ENCODE assay signal across 9 cellular contexts in the genomic region with DNA sequence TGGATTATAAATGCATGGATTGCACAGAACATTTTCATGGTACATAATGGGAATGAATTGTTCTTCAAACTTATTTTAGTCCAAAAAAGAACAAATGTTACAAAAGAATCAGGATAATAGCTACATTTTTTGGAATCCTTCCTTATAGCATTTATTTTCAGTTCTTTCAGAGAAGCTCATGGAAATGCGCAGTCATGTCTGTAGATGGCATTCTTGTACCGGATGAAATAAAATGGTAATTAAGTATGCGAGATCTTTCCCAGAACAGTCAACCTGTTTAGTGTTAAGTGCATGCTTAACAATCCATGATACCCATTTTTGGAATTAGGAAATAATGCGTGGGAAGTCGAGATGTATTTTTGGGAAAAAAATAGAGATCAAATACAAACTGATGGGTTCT. TPM values are rescaled to one million over a fixed set of nuclear protein-coding genes. Genes with fewer than 3 reads are reported as not detected.
DNase-seq lines count a peak whose midpoint lies in the region; ATAC-seq, FAIRE-seq and TF ChIP-seq lines count a peak whose summit lies in the region.
"Had no signal": no experiment of that assay in that cellular context is flagged by ENCODE, and none has a peak within 500 bp of the region (broad histone marks: within the 10 kb centered on the region; RNA-seq: fewer than 3 reads in every experiment).

No MANE protein-coding gene starts in this region.

- CTCF ChIA-PET in GM12878 (lab: Yijun Ruan, JAX): interaction anchor here (0.6 to 1.5 kb wide), 6 partner anchors 11 to 523 kb away, joined by 3 to 5 read pairs (median 4); no protein-coding TSS in a partner anchor

- H3K27me3 ChIP-seq in DOHH2 (ENCODE audit: control insufficient read depth, low read length) (peaks cover 7% of the 10 kb centered on the region), GM12878 (replicated peaks in 1 of 2; ENCODE audit: control insufficient read depth in 2 of 2, insufficient read depth in 2 of 2, low read length in 1 of 2) (no peaks in the 10 kb centered on the region), suprapubic skin (peaks cover 3% of the 10 kb centered on the region)

- H3K36me3 ChIP-seq in DOHH2 (ENCODE audit: control insufficient read depth, low read length) (no peaks in the 10 kb centered on the region), GM12878 (ENCODE audit: control insufficient read depth in 2 of 2, insufficient read depth in 2 of 2, low read length in 1 of 2) (no peaks in the 10 kb centered on the region), suprapubic skin (no peaks in the 10 kb centered on the region)

- no peak overlapping the region for H3K27ac ChIP-seq in DOHH2 (ENCODE audit: low read depth, low read length)
- H3K27ac ChIP-seq in GM12878 (ENCODE audit: control insufficient read depth, insufficient read depth): no peak overlapping the region
- H3K27ac ChIP-seq in suprapubic skin: no peak overlapping the region

- H3K4me2 ChIP-seq in DOHH2 (ENCODE audit: low read length): no peak overlapping the region
- no peak overlapping the region for H3K4me2 ChIP-seq in GM12878 (ENCODE audit: control insufficient read depth, insufficient read depth)

- RAD21 ChIA-PET in GM12878 (lab: Charles Lee; ENCODE audit: unreplicated experiment): interaction anchor here (1.0 kb wide), 1 partner anchor 296 kb away, joined by 3 read pairs; no protein-coding TSS in a partner anchor

- in situ Hi-C loops in GM12878 (cut with MboI): loop anchor here (25.0 kb wide), 1 partner anchor 291 kb away; no protein-coding TSS in a partner anchor

- H3K4me3 ChIP-seq in DOHH2 (ENCODE audit: low read length) (no peak overlapping the region), GM12878 (no peak overlapping the region), lower leg skin (ENCODE audit: low read depth, poor library complexity, severe bottlenecking) (no peak overlapping the region), suprapubic skin (no peak overlapping the region)

- no peaks in the 10 kb centered on the region for H3K9me3 ChIP-seq in DOHH2 (ENCODE audit: control insufficient read depth, insufficient read depth, low read length)
- no peaks in the 10 kb centered on the region for H3K9me3 ChIP-seq in GM12878 (replicated peaks; ENCODE audit: control insufficient read depth, insufficient read depth, low read length)
- H3K9me3 ChIP-seq in suprapubic skin: no peaks in the 10 kb centered on the region

- H4K20me1 ChIP-seq in DOHH2 (ENCODE audit: control insufficient read depth, insufficient read depth, low read depth, low read length) (no peaks in the 10 kb centered on the region), GM12878 (ENCODE audit: control insufficient read depth, insufficient read depth) (no peaks in the 10 kb centered on the region)

- no peak for FAIRE-seq in GM12878 (lab: Jason Lieb, UNC)

- peak; percentile 9 for TF ChIP-seq CTCF in DOHH2 (IDR thresholded peaks at IDR 0.05; ENCODE audit: low read depth, low read length, poor library complexity, severe bottlenecking)
- TF ChIP-seq CTCF in GM12878 (IDR thresholded peaks at IDR 0.05 in 2 of 3, conservative IDR thresholded peaks at IDR 0.05 in 1 of 3; ENCODE audit: control insufficient read depth in 2 of 3, extremely low read depth in 1 of 3, insufficient read depth in 1 of 3, low read depth in 3 of 3, low read length in 3 of 3): peak in 2 of 3 experiments; percentile 20 to 23; a peak in 3 of 6 replicates
- no peak for TF ChIP-seq CTCF in lower leg skin (IDR thresholded peaks at IDR 0.05)
- TF ChIP-seq CTCF in suprapubic skin (IDR thresholded peaks at IDR 0.05): no peak

- peak; percentile 44 for DNase-seq in M059J (ENCODE audit: low read depth)
- DNase-seq in GM12878 (ENCODE audit: low read depth, low spot score): no peak
- peak; percentile 74 for DNase-seq in myocyte (ENCODE audit: low read depth)
- DNase-seq in lower leg skin (ENCODE audit: low spot score in 2 of 2): no peak
- DNase-seq in stimulated activated CD4-positive, alpha-beta T cell treated with anti-CD3 and anti-CD28 coated beads, Interleukin-15, amount 100 ng/mL, for 24 hours: no peak
- DNase-seq in suprapubic skin (ENCODE audit: low spot score in 2 of 2): no peak
- DNase-seq: NCI-H1105 treated with DMSO at 0.1 percent for 48 hours had no signal

- TF ChIP-seq EP300 in GM12878 (IDR thresholded peaks at IDR 0.05; ENCODE audit: borderline replicate concordance in 1 of 2, control insufficient read depth in 1 of 2, low read depth in 2 of 2, low read length in 2 of 2) (no peak), suprapubic skin (IDR thresholded peaks at IDR 0.05) (no peak)

- no peak overlapping the region for H3K9ac ChIP-seq in GM12878 (ENCODE audit: control insufficient read depth, insufficient read depth, low read length)

- intact Hi-C loops in GM12878 (cut with micrococcal nuclease; ENCODE audit: unreplicated experiment) (no loop called here), lower leg skin (cut with DNase I; ENCODE audit: low total_unique reads) (no loop called here)

- no peaks in the 10 kb centered on the region for H3K9me2 ChIP-seq in DOHH2 (replicated peaks; ENCODE audit: control insufficient read depth, low read length)

- TF ChIP-seq POLR2A in GM12878 (IDR thresholded peaks at IDR 0.05; ENCODE audit: low read depth, low read length): no peak
- TF ChIP-seq POLR2A in lower leg skin (IDR thresholded peaks at IDR 0.05): no peak
- TF ChIP-seq POLR2A in suprapubic skin (IDR thresholded peaks at IDR 0.05): no peak

- WGBS in GM12878 (ENCODE audit: insufficient coverage, insufficient replicate concordance, low lambda C conversion rate, missing lambda C conversion rate): under 1% methylated on average over 5 of the region's 5 CpGs
- 23 to 24% methylated on average over 5 of the region's 5 CpGs for WGBS in lower leg skin, 2 donors
- 30% methylated on average over 5 of the region's 5 CpGs for WGBS in suprapubic skin

- no peaks in the 10 kb centered on the region for H3K79me2 ChIP-seq in DOHH2 (ENCODE audit: control insufficient read depth, low read length)
- H3K79me2 ChIP-seq in GM12878 (ENCODE audit: control insufficient read depth, insufficient read depth, low read length): no peaks in the 10 kb centered on the region

- H3K4me1 ChIP-seq in DOHH2 (ENCODE audit: control insufficient read depth, low read length) (peaks cover 17% of the 10 kb centered on the region), GM12878 (ENCODE audit: control insufficient read depth, insufficient read depth, low read length) (no peaks in the 10 kb centered on the region), suprapubic skin (peaks cover 5% of the 10 kb centered on the region)

- POLR2A ChIA-PET in GM12878 (lab: Charles Lee): no interaction called here

- SMC1A ChIA-PET in GM12878 (lab: Charles Lee; ENCODE audit: uncharacterized antibody, unreplicated experiment): interaction anchor here (0.6 kb wide), 1 partner anchor 1514 kb away, joined by 3 read pairs; no protein-coding TSS in a partner anchor

- ATAC-seq in GM12878: no peak
- no peak for ATAC-seq in GM21786 (IDR thresholded peaks at IDR 0.05; ENCODE audit: unreplicated experiment)

- H2AFZ ChIP-seq in GM12878 (ENCODE audit: control insufficient read depth, low read depth, low read length): no peak overlapping the region

- TF ChIP-seq RAD21 in GM12878 (IDR thresholded peaks at IDR 0.05; ENCODE audit: insufficient read depth, low read depth, low read length): peak; percentile 65

- no peaks in the 10 kb centered on the region for H3F3A ChIP-seq in DOHH2 (ENCODE audit: control insufficient read depth, insufficient read depth)

- BruUV-seq in GM12878 (replicated peaks; lab: Mats Ljungman, UMichigan): no TSS peak

TF ChIP-seq in GM12878, 131 proteins besides CTCF, POLR2A, EP300 and RAD21:
- no peak for TF ChIP-seq CHD1 (IDR thresholded peaks at IDR 0.05; ENCODE audit: low read depth, low read length)
- TF ChIP-seq HDAC2 (IDR thresholded peaks at IDR 0.05): no peak
- TF ChIP-seq NFIC (IDR thresholded peaks at IDR 0.05; ENCODE audit: low read depth, low read length): no peak
- TF ChIP-seq RBBP5 (conservative IDR thresholded peaks at IDR 0.05): no peak

RNA-seq across cellular contexts. Expression of gene GOLGA8B, which starts 38.2 kb away (rescaled TPM):
- total RNA-seq in M059J (2014; rRNA removed; shearing (Covaris generic)): 3.3 and 9.0 TPM in 2 replicates
- 702 and 722 TPM in 2 replicates for total RNA-seq in GM12878 (2013; cell fraction: nucleolus; rRNA removed)
- total RNA-seq in GM12878 (2014; rRNA removed) (80.1 and 85.8 TPM in 2 replicates), GM12878 (2014; rRNA removed; fragmentation: Illumina TruSeq; extraction: Trizol) (57.1 and 59.6 TPM in 2 replicates), GM12878 (2021) (118 and 147 TPM in 2 replicates), myocyte (87.8 and 106 TPM in 2 replicates), lower leg skin (100 to 1,000 TPM in 1 of 4 donors, 10 to 100 TPM in 3; 39.4 to 145 (median 49.5) TPM), suprapubic skin (100 to 1,000 TPM in 1 of 4 donors, 10 to 100 TPM in 3; 83.2 to 336 (median 98.0) TPM)
- 160 TPM for polyA plus RNA-seq in GM12878 (2011; ENCODE audit: low read depth)
- polyA plus RNA-seq in GM12878 (2011; rRNA removed) (117 and 164 TPM in 2 replicates), GM12878 (2014; fragmentation: Illumina TruSeq; extraction: Trizol) (135 and 144 TPM in 2 replicates), GM12878 (2014; fragmentation: Nextera tagmentation; extraction: Ambion mirVana) (10 to 100 TPM; 18.5 to 27.3 TPM), GM12878 (2014; rRNA removed) (258 and 302 TPM in 2 replicates), GM12878 (2016; fragmentation: Nextera tagmentation; extraction: Ambion mirVana) (10 to 100 TPM; 72.5 to 77.3 TPM)
- polyA plus RNA-seq in GM12878 (2011; cell fraction: cytosol; rRNA removed): 74.4 and 97.8 TPM in 2 replicates
- 475 and 523 TPM in 2 replicates for polyA plus RNA-seq in GM12878 (2011; cell fraction: nucleus; rRNA removed)
- 153 and 205 TPM in 2 replicates for polyA plus RNA-seq in GM12878 (2012)
- polyA minus RNA-seq in GM12878 (2011; rRNA and poly(A)+ RNA removed): 20.3 and 22.9 TPM in 2 replicates
- polyA minus RNA-seq in GM12878 (2011; cell fraction: cytosol; rRNA and poly(A)+ RNA removed): 10.8 and 12.8 TPM in 2 replicates
- polyA minus RNA-seq in GM12878 (2011; cell fraction: nucleus; rRNA and poly(A)+ RNA removed): 37.6 and 50.8 TPM in 2 replicates
- polyA plus RNA-seq in myocyte (2012): 48.4 TPM

Comparison
In these comparisons a context has a peak if more than half of its experiments do, and no peak if none do; other contexts are left out.
1. CTCF ChIP-seq: peak in DOHH2 (single experiment) and GM12878 (2 of 3); none in lower leg skin (0 of 3) and suprapubic skin (0 of 2).
2. DNase-seq: peak in M059J (single experiment) and myocyte (single experiment); none in GM12878 (single experiment), lower leg skin (0 of 2), stimulated activated CD4-positive, alpha-beta T cell treated with anti-CD3 and anti-CD28 coated beads, Interleukin-15, amount 100 ng/mL, for 24 hours (single experiment) and suprapubic skin (0 of 2).